Comparison of ENCODE assay signal across 11 cellular contexts in genomic region chr20:1800777-1801176, GRCh38.
DNase-seq lines count a peak whose midpoint lies in the region; ATAC-seq, FAIRE-seq and TF ChIP-seq lines count a peak whose summit lies in the region.
"Had no signal": no experiment of that assay in that cellular context is flagged by ENCODE, and none has a peak within 500 bp of the region (broad histone marks: within the 10 kb centered on the region; RNA-seq: fewer than 3 reads in every experiment).

No MANE protein-coding gene starts in this region.

- H3K9me2 ChIP-seq in DOHH2 (replicated peaks; ENCODE audit: control insufficient read depth, low read length): no peaks in the 10 kb centered on the region

- TF ChIP-seq CTCF in DOHH2 (IDR thresholded peaks at IDR 0.05; ENCODE audit: low read depth, low read length, poor library complexity, severe bottlenecking): peak; percentile 35
- TF ChIP-seq CTCF in astrocyte of the spinal cord (IDR thresholded peaks at IDR 0.05; ENCODE audit: low read depth, low read length): peak; percentile 59

- no peak for ATAC-seq in GM19463 (IDR thresholded peaks at IDR 0.05; ENCODE audit: unreplicated experiment)
- ATAC-seq: natural killer cell had no signal

- no peak overlapping the region for H3K4me3 ChIP-seq in DOHH2 (ENCODE audit: low read length)
- H3K4me3 ChIP-seq in astrocyte of the spinal cord (ENCODE audit: low read depth, low read length): no peak overlapping the region

- TF ChIP-seq POLR2A in GM12891 (IDR thresholded peaks at IDR 0.05; ENCODE audit: low read depth, low read length): no peak

- no peaks in the 10 kb centered on the region for H3K9me3 ChIP-seq in DOHH2 (ENCODE audit: control insufficient read depth, insufficient read depth, low read length)

- in situ Hi-C loops in astrocyte of the spinal cord (cut with HindIII; ENCODE audit: low sequenced_read_pairs): no loop called here

- no peak overlapping the region for H3K27ac ChIP-seq in DOHH2 (ENCODE audit: low read depth, low read length)

- H3K79me2 ChIP-seq in DOHH2 (ENCODE audit: control insufficient read depth, low read length): no peaks in the 10 kb centered on the region

- peaks cover 12% of the 10 kb centered on the region for H4K20me1 ChIP-seq in DOHH2 (ENCODE audit: control insufficient read depth, insufficient read depth, low read depth, low read length)

- H3F3A ChIP-seq in DOHH2 (ENCODE audit: control insufficient read depth, insufficient read depth): peaks cover 3% of the 10 kb centered on the region; the same call in 1 of the 2 replicates

- DNase-seq in NAMALWA (ENCODE audit: low spot score) (peak; percentile 22), astrocyte of the spinal cord (ENCODE audit: low read depth, low spot score) (peak; percentile 37), midbrain (lab: John Stamatoyannopoulos, UW) (peak; percentile 40), GM12891 (ENCODE audit: insufficient read length, low spot score) (no peak), 8988T (no peak), UCSD-AML1 (lab: John Stamatoyannopoulos, UW; ENCODE audit: unreplicated experiment) (no peak)
- DNase-seq: natural killer cell, NCI-H345 had no signal

- no peak overlapping the region for H3K4me2 ChIP-seq in DOHH2 (ENCODE audit: low read length)

- FAIRE-seq in GM12891 (lab: Jason Lieb, UNC): no peak
- FAIRE-seq: endometrium had no signal

- H3K36me3 ChIP-seq in DOHH2 (ENCODE audit: control insufficient read depth, low read length): no peaks in the 10 kb centered on the region

- peaks cover 18% of the 10 kb centered on the region for H3K4me1 ChIP-seq in DOHH2 (ENCODE audit: control insufficient read depth, low read length)

- peaks cover 63% of the 10 kb centered on the region for H3K27me3 ChIP-seq in DOHH2 (ENCODE audit: control insufficient read depth, low read length)

TF ChIP-seq in GM12891, 5 proteins besides CTCF, POLR2A, EP300 and RAD21:
- TF ChIP-seq PAX5 (IDR thresholded peaks at IDR 0.05; ENCODE audit: insufficient read depth, low read length, severe bottlenecking): no peak
- TF ChIP-seq POLR2AphosphoS5 (IDR thresholded peaks at IDR 0.05; ENCODE audit: low read depth, low read length): no peak
- no peak for TF ChIP-seq POU2F2 (IDR thresholded peaks at IDR 0.05; ENCODE audit: low read depth, low read length)
- no peak for TF ChIP-seq TAF1 (IDR thresholded peaks at IDR 0.05; ENCODE audit: low read depth, low read length)
- no peak for TF ChIP-seq SPI1 (IDR thresholded peaks at IDR 0.05; ENCODE audit: low read depth, low read length)

Comparison
In these comparisons a context has a peak if more than half of its experiments do, and no peak if none do; other contexts are left out.
1. DNase-seq: peak in NAMALWA (single experiment), astrocyte of the spinal cord (single experiment) and midbrain (single experiment); none in GM12891 (single experiment), 8988T (single experiment) and UCSD-AML1 (single experiment).